3 cellular contexts compared by ENCODE assay signal in genomic region chr9:137318565-137318964, GRCh38.
TF ChIP-seq lines count a peak whose summit lies in the region.

No MANE protein-coding gene starts in this region.

TF ChIP-seq in SK-N-SH, 30 proteins besides CTCF, POLR2A, EP300 and RAD21:
- TF ChIP-seq JUND (IDR thresholded peaks at IDR 0.05): no peak
- no peak for TF ChIP-seq FOSL2 (IDR thresholded peaks at IDR 0.05; ENCODE audit: borderline replicate concordance, low read depth)
- no peak for TF ChIP-seq RXRA (IDR thresholded peaks at IDR 0.05; ENCODE audit: borderline replicate concordance, low read depth)
- no peak for TF ChIP-seq PBX3 (IDR thresholded peaks at IDR 0.05)
- no peak for TF ChIP-seq YY1 (IDR thresholded peaks at IDR 0.05; ENCODE audit: low read depth)
- TF ChIP-seq GABPA (IDR thresholded peaks at IDR 0.05; ENCODE audit: low read depth): no peak
- TF ChIP-seq EZH2phosphoT487 (IDR thresholded peaks at IDR 0.05; ENCODE audit: borderline replicate concordance, low read depth): no peak
- TF ChIP-seq FOXM1 (IDR thresholded peaks at IDR 0.05; ENCODE audit: low read depth): no peak
- TF ChIP-seq TEAD4 (IDR thresholded peaks at IDR 0.05; ENCODE audit: borderline replicate concordance, insufficient read depth): no peak

TF ChIP-seq in SK-N-SH treated with all-trans-retinoic acid at 6 μM for 48 hours, 23 proteins besides CTCF, POLR2A, EP300 and RAD21:
- TF ChIP-seq BACH2 (CRISPR knock-in tag; IDR thresholded peaks at IDR 0.05; ENCODE audit: borderline replicate concordance) (no peak), PPARA (CRISPR knock-in tag; IDR thresholded peaks at IDR 0.05; ENCODE audit: borderline replicate concordance) (no peak)

TF ChIP-seq in H1, 55 proteins besides CTCF, POLR2A, EP300 and RAD21:
- TF ChIP-seq SP1 (IDR thresholded peaks at IDR 0.05; ENCODE audit: low read depth, low read length) (no peak), KDM1A (IDR thresholded peaks at IDR 0.05; ENCODE audit: borderline replicate concordance, low read length) (no peak), CHD2 (IDR thresholded peaks at IDR 0.05; ENCODE audit: low read length) (no peak), ATF2 (IDR thresholded peaks at IDR 0.05; ENCODE audit: low read length) (no peak)
TF ChIP-seq in H1: peak in this region for 0.
